ENCODE assay signal across 17 cellular contexts in genomic region chr1:212797681-212798080, GRCh38. TPM values are rescaled to one million over a fixed set of nuclear protein-coding genes. Genes with fewer than 3 reads are reported as not detected.
"Had no signal": no experiment of that assay in that cellular context is flagged by ENCODE, and none has a peak within 500 bp of the region (broad histone marks: within the 10 kb centered on the region; RNA-seq: fewer than 3 reads in every experiment).

No MANE protein-coding gene starts in this region.

- DNase-seq: activated CD4-positive, alpha-beta T cell treated with anti-CD3 and anti-CD28 coated beads for 48 hours; activated naive CD4-positive, alpha-beta T cell treated with Interleukin-2 at 50 U/mL for 16 hours; activated naive CD8-positive, alpha-beta T cell treated with anti-CD3 and anti-CD28 coated beads, Interleukin-2, amount 50 U/mL, for 24 hours; erythroblast; foreskin melanocyte; heart left ventricle; islet precursor cell; left lung; mesendoderm; stimulated activated CD4-positive, alpha-beta T cell treated with anti-CD3 and anti-CD28 coated beads, Interleukin-4, amount 100 ng/mL, for 1 hour; stimulated activated CD8-positive, alpha-beta memory T cell treated with anti-CD3 and anti-CD28 coated beads, Interleukin-4, amount 100 ng/mL, for 48 hours; stimulated activated naive CD8-positive, alpha-beta T cell treated with anti-CD3 and anti-CD28 coated beads, Interleukin-15, Interleukin-2, amounts not matched to agents 100 U/mL and 50 U/mL, for 24 hours; T-helper 1 cell; upper lobe of left lung; WERI-Rb-1 had no signal

- ATAC-seq: activated naive CD8-positive, alpha-beta T cell treated with anti-CD3 and anti-CD28 coated beads, Interleukin-2, amount 50 U/mL, for 24 hours; heart left ventricle; left lung; stimulated activated naive CD8-positive, alpha-beta T cell treated with anti-CD3 and anti-CD28 coated beads, Interleukin-15, Interleukin-2, amounts not matched to agents 100 U/mL and 50 U/mL, for 24 hours had no signal

- H3K9me3 ChIP-seq: heart left ventricle, left lung, upper lobe of left lung had no signal

- H3K4me3 ChIP-seq: heart left ventricle, left lung, upper lobe of left lung had no signal

- H3K27ac ChIP-seq: heart left ventricle, left lung, upper lobe of left lung, WERI-Rb-1 had no signal

RNA-seq across cellular contexts. Expression of gene SPATA45, which starts 49.8 kb away (rescaled TPM):
- total RNA-seq: heart left ventricle, left lung, osteocyte had no signal
- polyA plus RNA-seq: heart left ventricle, neural cell had no signal
